Comparison of ENCODE assay signal across 20 cellular contexts in genomic region chr5:123528059-123528458, GRCh38. TPM values are rescaled to one million over a fixed set of nuclear protein-coding genes. Genes with fewer than 3 reads are reported as not detected.
DNase-seq lines count a peak whose midpoint lies in the region; ATAC-seq and TF ChIP-seq lines count a peak whose summit lies in the region.
"Had no signal": no experiment of that assay in that cellular context is flagged by ENCODE, and none has a peak within 500 bp of the region (broad histone marks: within the 10 kb centered on the region; RNA-seq: fewer than 3 reads in every experiment).

No MANE protein-coding gene starts in this region.

- no peak overlapping the region for H2AK9ac ChIP-seq in IMR-90 (replicated peaks; ENCODE audit: low read depth, low read length, poor library complexity)

- POLR2A ChIA-PET in IMR-90 (lab: Charles Lee; ENCODE audit: unreplicated experiment), result no interaction called here
- POLR2A ChIA-PET in HEK293T (lab: Yijun Ruan, JAX), result no interaction called here
- POLR2A ChIA-PET in CD8-positive, alpha-beta T cell (lab: Charles Lee), result interaction anchor here (1.2 kb wide), 1 partner anchor 105 kb away, joined by 4 read pairs; the partner anchor contains the start of gene CEP120

- no peak overlapping the region for H4K8ac ChIP-seq in IMR-90 (ENCODE audit: low read depth in 2 of 2, low read length in 2 of 2)

- H3K4me3 ChIP-seq in ACC112 (ENCODE audit: low read depth, low read length) (peak overlapping the region; percentile 30; the same call in 1 of the 2 replicates), IMR-90 (ENCODE audit: insufficient read depth, low read depth, low read length) (no peak overlapping the region), osteoblast (ENCODE audit: insufficient read depth, low read length) (no peak overlapping the region)
- no peak overlapping the region for H3K4me3 ChIP-seq in CD8-positive, alpha-beta T cell (ENCODE audit: low read depth, low read length)
- H3K4me3 ChIP-seq: PC-9 had no signal

- H3K9ac ChIP-seq in IMR-90 (ENCODE audit: low read depth, low read length), result no peak overlapping the region

- 0 out of 2 replicates have a peak overlapping the region, but pooled peaks have one; percentile 31 for H3K4me2 ChIP-seq in IMR-90 (ENCODE audit: low read depth, low read length)
- H3K4me2 ChIP-seq in osteoblast (ENCODE audit: insufficient read depth, low read length), result peak overlapping the region; percentile 34
- H3K4me2 ChIP-seq: PC-9 had no signal

- no peak overlapping the region for H2BK15ac ChIP-seq in IMR-90 (ENCODE audit: low read depth, low read length)

- H2BK5ac ChIP-seq in IMR-90 (ENCODE audit: low read depth, low read length, poor library complexity, severe bottlenecking), result no peak overlapping the region

- TF ChIP-seq RAD21 in IMR-90 (IDR thresholded peaks at IDR 0.05; ENCODE audit: low read length), result no peak

- no peak overlapping the region for H2BK20ac ChIP-seq in IMR-90 (ENCODE audit: low read depth, low read length)

- H3K4me1 ChIP-seq in ACC112 (ENCODE audit: control insufficient read depth, insufficient read depth, low read length, unreplicated experiment), result peaks cover 6% of the 10 kb centered on the region
- H3K4me1 ChIP-seq in IMR-90 (ENCODE audit: control insufficient read depth, insufficient read depth, low read length), result no peaks in the 10 kb centered on the region
- no peaks in the 10 kb centered on the region for H3K4me1 ChIP-seq in osteoblast (ENCODE audit: insufficient read depth, low read length)
- H3K4me1 ChIP-seq in CD8-positive, alpha-beta T cell (ENCODE audit: insufficient read depth, low read length), result peaks cover 11% of the 10 kb centered on the region

- H4K20me1 ChIP-seq in IMR-90 (ENCODE audit: insufficient read depth, low read length) (peaks cover 28% of the 10 kb centered on the region; the same call in 1 of the 2 replicates), osteoblast (ENCODE audit: insufficient read depth, low read length) (peaks cover 35% of the 10 kb centered on the region)

- no peak for ATAC-seq in IMR-90 (ENCODE audit: low read depth)
- ATAC-seq in left colon, result peak; percentile 86
- no peak for ATAC-seq in CD8-positive, alpha-beta T cell

- intact Hi-C loops in IMR-90 (cut with micrococcal nuclease), result no loop called here
- intact Hi-C loops in left colon (cut with DNase I, micrococcal nuclease), result no loop called here
- intact Hi-C loops in CD8-positive, alpha-beta T cell (cut with DNase I, micrococcal nuclease), result loop anchor here in 1 of 2 experiments (2.0 kb wide), 1 partner anchor 15 kb away; no protein-coding TSS in a partner anchor

- H3K79me2 ChIP-seq in ACC112 (ENCODE audit: control insufficient read depth, insufficient read depth, low read length, unreplicated experiment), result peaks cover 65% of the 10 kb centered on the region
- peaks cover 92% of the 10 kb centered on the region for H3K79me2 ChIP-seq in osteoblast (ENCODE audit: insufficient read depth, low read length)

- no peak overlapping the region for H3K14ac ChIP-seq in IMR-90 (replicated peaks; ENCODE audit: low read depth, low read length)

- peaks cover 2% of the 10 kb centered on the region for H3K36me3 Mint-ChIP-seq in CD8-positive, alpha-beta T cell
- H3K36me3 Mint-ChIP-seq: CD4-positive, CD25-positive, alpha-beta regulatory T cell had no signal

- TF ChIP-seq CTCF in IMR-90 (conservative IDR thresholded peaks at IDR 0.05; ENCODE audit: low read depth, low read length), result no peak
- TF ChIP-seq CTCF in osteoblast (IDR thresholded peaks at IDR 0.05; ENCODE audit: extremely low read depth, low read depth, low read length), result no peak
- no peak for TF ChIP-seq CTCF in CD8-positive, alpha-beta T cell (IDR thresholded peaks at IDR 0.05)

- H4K91ac ChIP-seq in IMR-90 (ENCODE audit: insufficient read depth, low read depth, low read length), result no peak overlapping the region

- H3K27ac Mint-ChIP-seq in CD8-positive, alpha-beta T cell, result no peak overlapping the region

- H3K9me3 ChIP-seq in IMR-90 (ENCODE audit: control insufficient read depth, insufficient read depth, low read length) (no peaks in the 10 kb centered on the region), osteoblast (ENCODE audit: low read depth, low read length) (no peaks in the 10 kb centered on the region)
- H3K9me3 ChIP-seq in CD8-positive, alpha-beta T cell (ENCODE audit: low read length), result no peaks in the 10 kb centered on the region

- no peak overlapping the region for H4K5ac ChIP-seq in IMR-90 (ENCODE audit: low read depth, low read length)

- H3K56ac ChIP-seq in IMR-90 (ENCODE audit: extremely low read depth, insufficient read depth, low read length), result no peak overlapping the region

- no peaks in the 10 kb centered on the region for H3K27me3 ChIP-seq in ACC112 (ENCODE audit: insufficient read depth, low read length)
- no peaks in the 10 kb centered on the region for H3K27me3 ChIP-seq in IMR-90 (ENCODE audit: control insufficient read depth, insufficient read depth, low read length)
- no peaks in the 10 kb centered on the region for H3K27me3 ChIP-seq in osteoblast (ENCODE audit: insufficient read depth, low read length)
- no peaks in the 10 kb centered on the region for H3K27me3 ChIP-seq in CD8-positive, alpha-beta T cell (ENCODE audit: insufficient read depth, low read length)

- CTCF ChIA-PET in IMR-90 (lab: Yijun Ruan, JAX) (no interaction called here), HEK293T (lab: Yijun Ruan, JAX) (interaction anchor here (0.7 kb wide), 1 partner anchor 105 kb away, joined by 3 read pairs; the partner anchor contains the start of gene CEP120)
- CTCF ChIA-PET in CD8-positive, alpha-beta T cell (lab: Charles Lee), result no interaction called here

- peaks cover 68% of the 10 kb centered on the region for H3K4me1 Mint-ChIP-seq in CD8-positive, alpha-beta T cell (ENCODE audit: low read depth)

- in situ Hi-C loops in IMR-90 (cut with MboI; ENCODE audit: low sequenced_read_pairs), result no loop called here

- H3K9me1 ChIP-seq in IMR-90 (ENCODE audit: insufficient read depth, low read length), result no peaks in the 10 kb centered on the region

- BruUV-seq in IMR-90 (replicated peaks; lab: Mats Ljungman, UMichigan), result no TSS peak

- H2AFZ ChIP-seq in ACC112 (ENCODE audit: low read length, unreplicated experiment) (no peak overlapping the region), IMR-90 (replicated peaks; ENCODE audit: low read length, poor library complexity) (no peak overlapping the region), osteoblast (ENCODE audit: low read length) (no peak overlapping the region)
- H2AFZ ChIP-seq: PC-9 had no signal

- H3K36me3 ChIP-seq in ACC112 (ENCODE audit: insufficient read depth, low read length), result no peaks in the 10 kb centered on the region
- no peaks in the 10 kb centered on the region; the same call in 1 of the 2 replicates for H3K36me3 ChIP-seq in IMR-90 (ENCODE audit: control insufficient read depth, insufficient read depth, low read length)
- H3K36me3 ChIP-seq in osteoblast (ENCODE audit: insufficient read depth, low read length), result no peaks in the 10 kb centered on the region
- no peaks in the 10 kb centered on the region for H3K36me3 ChIP-seq in CD8-positive, alpha-beta T cell (ENCODE audit: insufficient read depth, low read length)

- TF ChIP-seq POLR2A in IMR-90 (IDR thresholded peaks at IDR 0.05; ENCODE audit: low read depth, low read length), result no peak

- H3K23ac ChIP-seq in IMR-90 (ENCODE audit: low read depth, low read length), result no peak overlapping the region

- H2BK120ac ChIP-seq in IMR-90 (ENCODE audit: low read depth, low read length), result no peak overlapping the region

- no peaks in the 10 kb centered on the region for H3K9me3 Mint-ChIP-seq in CD8-positive, alpha-beta T cell

- no peak overlapping the region for H3K4ac ChIP-seq in IMR-90 (ENCODE audit: low read depth, low read length)

- dilution Hi-C loops in IMR-90 (cut with HindIII; ENCODE audit: low sequenced_read_pairs, unreplicated experiment), result no loop called here

- no peaks in the 10 kb centered on the region for H3K27me3 Mint-ChIP-seq in CD8-positive, alpha-beta T cell (ENCODE audit: low read depth)
- H3K27me3 Mint-ChIP-seq: CD4-positive, CD25-positive, alpha-beta regulatory T cell had no signal

- H2AK5ac ChIP-seq in IMR-90 (ENCODE audit: low read depth, low read length), result no peak overlapping the region

- H3K79me1 ChIP-seq in IMR-90 (ENCODE audit: low read depth in 1 of 2, low read length in 2 of 2), result peaks cover 17 to 41% of the 10 kb centered on the region in 2 experiments

- H3K18ac ChIP-seq in IMR-90 (ENCODE audit: low read depth, low read length), result no peak overlapping the region

- no peak overlapping the region for H3K27ac ChIP-seq in ACC112 (ENCODE audit: low read depth, low read length)
- H3K27ac ChIP-seq in IMR-90 (ENCODE audit: insufficient read depth, low read length), result no peak overlapping the region
- H3K27ac ChIP-seq in osteoblast (ENCODE audit: low read depth, low read length), result no peak overlapping the region
- H3K27ac ChIP-seq in CD8-positive, alpha-beta T cell (ENCODE audit: low read depth, low read length), result no peak overlapping the region
- H3K27ac ChIP-seq: PC-9 had no signal

- DNase-seq in IMR-90 (no peak), left colon (no peak), osteoblast (ENCODE audit: insufficient read length, low spot score, missing footprints) (no peak), HEK293T (ENCODE audit: extremely low spot score) (no peak), DMS153 (lab: John Stamatoyannopoulos, UW) (no peak)
- no peak for DNase-seq in CD8-positive, alpha-beta T cell
- DNase-seq: CD4-positive, CD25-positive, alpha-beta regulatory T cell; COR-L47; GDM1; KBM-7; MM.1S; NCI-H1092; NCI-H1436; NCI-H1930; NCI-H69; PC-9; RPMI8226; SHP77; SW 1271 had no signal

- no peak overlapping the region for H3K4me3 Mint-ChIP-seq in CD8-positive, alpha-beta T cell
- H3K4me3 Mint-ChIP-seq: CD4-positive, CD25-positive, alpha-beta regulatory T cell had no signal

TF ChIP-seq in IMR-90, 13 proteins besides CTCF, POLR2A, EP300 and RAD21 (continues in another document):
- no peak for TF ChIP-seq RCOR1 (IDR thresholded peaks at IDR 0.05; ENCODE audit: insufficient replicate concordance, low read length)
- TF ChIP-seq MAZ (IDR thresholded peaks at IDR 0.05; ENCODE audit: borderline replicate concordance, low read depth, low read length), result no peak
- no peak for TF ChIP-seq SMC3 (IDR thresholded peaks at IDR 0.05; ENCODE audit: low read depth, low read length)
- no peak for TF ChIP-seq CEBPB (IDR thresholded peaks at IDR 0.05; ENCODE audit: low read depth, low read length)

TF ChIP-seq in HEK293T, 16 proteins besides CTCF, POLR2A, EP300 and RAD21 (continues in another document):
- TF ChIP-seq L3MBTL2 (conservative IDR thresholded peaks at IDR 0.05), result no peak
- no peak for TF ChIP-seq ARNT (IDR thresholded peaks at IDR 0.05)
- TF ChIP-seq LEF1 (IDR thresholded peaks at IDR 0.05; ENCODE audit: borderline replicate concordance), result no peak
- TF ChIP-seq ELF4 (IDR thresholded peaks at IDR 0.05), result no peak
- no peak for TF ChIP-seq SP1 (IDR thresholded peaks at IDR 0.05)

RNA-seq across cellular contexts. Expression of gene CSNK1G3, which starts 16.1 kb away (rescaled TPM):
- total RNA-seq in IMR-90 (2012; rRNA removed) (26.2 and 45.3 TPM in 2 replicates), left colon (10 to 100 TPM; 51.9 to 70.1 TPM), osteoblast (79.3 and 91.2 TPM in 2 replicates)
- polyA plus RNA-seq in IMR-90 (2012; rRNA removed), result 14.0 and 16.4 TPM in 2 replicates
- 8.6 and 10.5 TPM in 2 replicates for polyA plus RNA-seq in IMR-90 (2012; cell fraction: cytosol; rRNA removed)
- polyA plus RNA-seq in IMR-90 (2012; cell fraction: nucleus; rRNA removed; ENCODE audit: low replicate concordance), result 6.6 and 11.1 TPM in 2 replicates
- 10 to 100 TPM; 98.1 to 99.9 TPM for total RNA-seq in CD8-positive, alpha-beta T cell
